Comparison of ENCODE assay signal across 29 cellular contexts in genomic region chr21:34156957-34157356, GRCh38.
A peak's percentile ranks its signal among the peaks of the same experiment; 100 is the strongest.
DNase-seq lines count a peak whose midpoint lies in the region; ATAC-seq, FAIRE-seq and TF ChIP-seq lines count a peak whose summit lies in the region.
"Had no signal": no experiment of that assay in that cellular context is flagged by ENCODE, and none has a peak within 500 bp of the region (broad histone marks: within the 10 kb centered on the region; RNA-seq: fewer than 3 reads in every experiment).

No MANE protein-coding gene starts in this region.

- H3K4me2 ChIP-seq in hepatocyte: no peak overlapping the region
- H3K4me2 ChIP-seq: SK-N-SH, smooth muscle cell had no signal

- peaks cover 7 to 11% of the 10 kb centered on the region in 2 donors for H3K9me3 Mint-ChIP-seq in activated T-cell treated with anti-CD3 and anti-CD28 coated beads, Interleukin-2, amount 50 U/mL, for 72 hours
- H3K9me3 Mint-ChIP-seq in activated T-helper 17 cell treated with anti-CD3 and anti-CD28 coated beads, Interleukin-2, amount 50 U/mL, for 72 hours: peaks cover 9% of the 10 kb centered on the region
- peaks cover under 1 to 29% (median 14%) of the 10 kb centered on the region in 11 donors for H3K9me3 Mint-ChIP-seq in naive thymus-derived CD4-positive, alpha-beta T cell

- peaks cover 6 to 29% of the 10 kb centered on the region in 2 donors for H3K36me3 Mint-ChIP-seq in activated T-cell treated with anti-CD3 and anti-CD28 coated beads, Interleukin-2, amount 50 U/mL, for 72 hours (ENCODE audit: insufficient read depth in 2 of 2)
- no peaks in the 10 kb centered on the region for H3K36me3 Mint-ChIP-seq in activated T-helper 17 cell treated with anti-CD3 and anti-CD28 coated beads, Interleukin-2, amount 50 U/mL, for 72 hours (ENCODE audit: low read depth)
- H3K36me3 Mint-ChIP-seq in naive thymus-derived CD4-positive, alpha-beta T cell: peaks cover 4 to 49% (median 27%) of the 10 kb centered on the region in 5 donors

- H3K9me3 ChIP-seq in hepatocyte (ENCODE audit: low read depth): no peaks in the 10 kb centered on the region
- no peaks in the 10 kb centered on the region for H3K9me3 ChIP-seq in small intestine (ENCODE audit: control insufficient read depth, low read depth)
- H3K9me3 ChIP-seq in naive thymus-derived CD4-positive, alpha-beta T cell (ENCODE audit: control insufficient read depth in 2 of 3, low read length in 3 of 3): peaks cover 0 to 7% (median 0%) of the 10 kb centered on the region in 3 experiments
- H3K9me3 ChIP-seq: SK-N-SH, thyroid gland, vagina had no signal

- peaks cover 56% of the 10 kb centered on the region for H3K4me1 Mint-ChIP-seq in activated T-cell treated with anti-CD3 and anti-CD28 coated beads, Interleukin-2, amount 50 U/mL, for 72 hours (ENCODE audit: low read depth)
- H3K4me1 Mint-ChIP-seq in activated T-helper 17 cell treated with anti-CD3 and anti-CD28 coated beads, Interleukin-2, amount 50 U/mL, for 72 hours: peaks cover 16% of the 10 kb centered on the region
- peaks cover 10 to 47% (median 15%) of the 10 kb centered on the region in 7 donors for H3K4me1 Mint-ChIP-seq in naive thymus-derived CD4-positive, alpha-beta T cell
- H3K4me1 Mint-ChIP-seq: B cell, nephron had no signal

- H3K27ac Mint-ChIP-seq in activated T-cell treated with anti-CD3 and anti-CD28 coated beads, Interleukin-2, amount 50 U/mL, for 72 hours: peak overlapping the region; percentile 83
- H3K27ac Mint-ChIP-seq in activated T-helper 17 cell treated with anti-CD3 and anti-CD28 coated beads, Interleukin-2, amount 50 U/mL, for 72 hours: no peak overlapping the region
- peak overlapping the region in 3 of 9 donors; percentile 6 to 91 (median 12) for H3K27ac Mint-ChIP-seq in naive thymus-derived CD4-positive, alpha-beta T cell
- H3K27ac Mint-ChIP-seq: activated CD4-positive, alpha-beta memory T cell treated with anti-CD3 and anti-CD28 coated beads, Interleukin-2, amount 10 ng/mL, durations not matched to agents 7 days and 5 days; B cell; CD8-positive, alpha-beta T cell; stimulated activated naive CD8-positive, alpha-beta T cell treated with anti-CD3 and anti-CD28 coated beads, Interleukin-15, Interleukin-2, amounts not matched to agents 100 ng/mL and 50 ng/mL, for 24 hours had no signal

- H3K27ac ChIP-seq in hepatocyte (peak overlapping the region; percentile 86), small intestine (ENCODE audit: low read depth in 1 of 2, low read length in 1 of 2) (peak overlapping the region in 1 of 2 donors; percentile 69)
- no peak overlapping the region for H3K27ac ChIP-seq in naive thymus-derived CD4-positive, alpha-beta T cell (ENCODE audit: low read depth, low read length)
- H3K27ac ChIP-seq: GM23248, vagina had no signal

- H3K4me1 ChIP-seq in hepatocyte (ENCODE audit: insufficient read depth): peaks cover 7% of the 10 kb centered on the region
- H3K4me1 ChIP-seq in small intestine (ENCODE audit: control insufficient read depth in 2 of 2, insufficient read depth in 1 of 2, low read depth in 1 of 2, low read length in 1 of 2): no peaks in the 10 kb centered on the region
- no peaks in the 10 kb centered on the region for H3K4me1 ChIP-seq in naive thymus-derived CD4-positive, alpha-beta T cell (ENCODE audit: control insufficient read depth in 2 of 2, insufficient read depth in 2 of 2, low read length in 2 of 2)
- H3K4me1 ChIP-seq: vagina had no signal

- CTCF ChIA-PET in naive thymus-derived CD4-positive, alpha-beta T cell (lab: Charles Lee): no interaction called here

- no peak for DNase-seq in activated T-cell treated with anti-CD3 and anti-CD28 coated beads, Interleukin-2, amount 50 U/mL, for 72 hours
- DNase-seq in activated T-cell treated with anti-CD3 and anti-CD28 coated beads for 4 hours (no peak), hepatocyte (ENCODE audit: low spot score) (peak; percentile 16), small intestine (peak; percentile 54), kidney glomerular epithelial cell (lab: John Stamatoyannopoulos, UW) (no peak)
- no peak for DNase-seq in naive thymus-derived CD4-positive, alpha-beta T cell
- DNase-seq: activated CD4-positive, alpha-beta memory T cell treated with anti-CD3 and anti-CD28 coated beads, Interleukin-2, amount 10 ng/mL, durations not matched to agents 7 days and 5 days; activated effector memory CD4-positive, alpha-beta T cell treated with anti-CD3 and anti-CD28 coated beads, Interleukin-2, amount 50 U/mL, for 16 hours; amniotic stem cell; CD8-positive, alpha-beta T cell; left cardiac atrium; MV-4-11; NCI-H1436 treated with DMSO at 0.1 percent for 48 hours; NCI-H2107; NCI-H345; NCI-H69; T-helper 9 cell had no signal

- H3K4me3 Mint-ChIP-seq in activated T-cell treated with anti-CD3 and anti-CD28 coated beads, Interleukin-2, amount 50 U/mL, for 72 hours: no peak overlapping the region
- H3K4me3 Mint-ChIP-seq in activated T-helper 17 cell treated with anti-CD3 and anti-CD28 coated beads, Interleukin-2, amount 50 U/mL, for 72 hours: no peak overlapping the region
- no peak overlapping the region for H3K4me3 Mint-ChIP-seq in naive thymus-derived CD4-positive, alpha-beta T cell
- H3K4me3 Mint-ChIP-seq: activated CD4-positive, alpha-beta memory T cell treated with anti-CD3 and anti-CD28 coated beads, Interleukin-2, amount 10 ng/mL, durations not matched to agents 7 days and 5 days; B cell; CD8-positive, alpha-beta T cell; nephron; stimulated activated naive CD8-positive, alpha-beta T cell treated with anti-CD3 and anti-CD28 coated beads, Interleukin-15, Interleukin-2, amounts not matched to agents 100 ng/mL and 50 ng/mL, for 24 hours; WTC11 had no signal

- no peak for TF ChIP-seq CTCF in hepatocyte (IDR thresholded peaks at IDR 0.05; ENCODE audit: poor library complexity)

- POLR2A ChIA-PET in naive thymus-derived CD4-positive, alpha-beta T cell (lab: Charles Lee): no interaction called here

- no peaks in the 10 kb centered on the region for H3K27me3 ChIP-seq in hepatocyte
- H3K27me3 ChIP-seq in small intestine (ENCODE audit: control insufficient read depth in 2 of 2, insufficient read depth in 2 of 2, low read length in 2 of 2): no peaks in the 10 kb centered on the region
- no peaks in the 10 kb centered on the region for H3K27me3 ChIP-seq in naive thymus-derived CD4-positive, alpha-beta T cell (ENCODE audit: control insufficient read depth in 2 of 2, insufficient read depth in 2 of 2, low read length in 2 of 2)
- H3K27me3 ChIP-seq: thyroid gland, vagina had no signal

- no peak for FAIRE-seq in small intestine (lab: Jason Lieb, UNC)
- FAIRE-seq: frontal cortex had no signal

- WGBS in hepatocyte (ENCODE audit: low lambda C conversion rate, missing lambda C conversion rate): 59% methylated on average over 3 of the region's 3 CpGs
- WGBS in small intestine, 3 donors: 16 to 70% (median 51%) methylated on average over 3 of the region's 3 CpGs

- H2AFZ ChIP-seq in hepatocyte: no peak overlapping the region
- H2AFZ ChIP-seq: GM23248 had no signal

- intact Hi-C loops in naive thymus-derived CD4-positive, alpha-beta T cell (cut with micrococcal nuclease): no loop called here

- no peak overlapping the region for H3K4me3 ChIP-seq in hepatocyte
- H3K4me3 ChIP-seq in small intestine (ENCODE audit: low read depth in 1 of 2, low read length in 2 of 2): no peak overlapping the region
- H3K4me3 ChIP-seq in naive thymus-derived CD4-positive, alpha-beta T cell (ENCODE audit: low read length): no peak overlapping the region
- H3K4me3 ChIP-seq: GM23248, smooth muscle cell, thyroid gland, vagina had no signal

- no peaks in the 10 kb centered on the region for H4K20me1 ChIP-seq in hepatocyte (ENCODE audit: insufficient read depth, poor library complexity, severe bottlenecking)

- H3K79me2 ChIP-seq in hepatocyte: peaks cover 1% of the 10 kb centered on the region

- ATAC-seq in activated T-cell treated with anti-CD3 and anti-CD28 coated beads, Interleukin-2, amount 50 U/mL, for 72 hours (replicated peaks in 1 of 2): peak; percentile 9 to 10
- peak; percentile 22 for ATAC-seq in activated T-helper 17 cell treated with anti-CD3 and anti-CD28 coated beads, Interleukin-2, amount 50 U/mL, for 72 hours (replicated peaks)
- no peak for ATAC-seq in GM21526 (IDR thresholded peaks at IDR 0.05; ENCODE audit: low FRiP score, unreplicated experiment)
- no peak for ATAC-seq in naive thymus-derived CD4-positive, alpha-beta T cell
- ATAC-seq: CD8-positive, alpha-beta T cell; WTC11 had no signal

- H3K9me2 ChIP-seq in hepatocyte (replicated peaks; ENCODE audit: insufficient read depth): no peaks in the 10 kb centered on the region
- H3K9me2 ChIP-seq: SK-N-SH had no signal

- H3K36me3 ChIP-seq in hepatocyte (replicated peaks; ENCODE audit: insufficient read depth, low read depth): no peaks in the 10 kb centered on the region
- no peaks in the 10 kb centered on the region for H3K36me3 ChIP-seq in small intestine (ENCODE audit: control insufficient read depth in 2 of 2, insufficient read depth in 2 of 2, low read length in 2 of 2)
- H3K36me3 ChIP-seq in naive thymus-derived CD4-positive, alpha-beta T cell (ENCODE audit: control insufficient read depth in 2 of 3, insufficient read depth in 3 of 3, low read length in 3 of 3): no peaks in the 10 kb centered on the region
- H3K36me3 ChIP-seq: thyroid gland, vagina had no signal

- H3K27me3 Mint-ChIP-seq in activated T-cell treated with anti-CD3 and anti-CD28 coated beads, Interleukin-2, amount 50 U/mL, for 72 hours (ENCODE audit: low read depth): no peaks in the 10 kb centered on the region
- no peaks in the 10 kb centered on the region for H3K27me3 Mint-ChIP-seq in activated T-helper 17 cell treated with anti-CD3 and anti-CD28 coated beads, Interleukin-2, amount 50 U/mL, for 72 hours
- no peaks in the 10 kb centered on the region for H3K27me3 Mint-ChIP-seq in naive thymus-derived CD4-positive, alpha-beta T cell
- H3K27me3 Mint-ChIP-seq: activated CD4-positive, alpha-beta memory T cell treated with anti-CD3 and anti-CD28 coated beads, Interleukin-2, amount 10 ng/mL, durations not matched to agents 7 days and 5 days; B cell; stimulated activated naive CD8-positive, alpha-beta T cell treated with anti-CD3 and anti-CD28 coated beads, Interleukin-15, Interleukin-2, amounts not matched to agents 100 ng/mL and 50 ng/mL, for 24 hours had no signal

Comparison
In these comparisons a context has a peak if more than half of its experiments do, and no peak if none do; other contexts are left out.
1. ATAC-seq: peak in activated T-cell treated with anti-CD3 and anti-CD28 coated beads, Interleukin-2, amount 50 U/mL, for 72 hours (2 of 2) and activated T-helper 17 cell treated with anti-CD3 and anti-CD28 coated beads, Interleukin-2, amount 50 U/mL, for 72 hours (single experiment); none in GM21526 (single experiment) and naive thymus-derived CD4-positive, alpha-beta T cell (single experiment).
2. DNase-seq: peak in hepatocyte (single experiment) and small intestine (single experiment); none in activated T-cell treated with anti-CD3 and anti-CD28 coated beads, Interleukin-2, amount 50 U/mL, for 72 hours (0 of 2), activated T-cell treated with anti-CD3 and anti-CD28 coated beads for 4 hours (single experiment), kidney glomerular epithelial cell (single experiment) and naive thymus-derived CD4-positive, alpha-beta T cell (0 of 9).